8 cellular contexts compared by ENCODE assay signal in genomic region chr2:216404010-216404618, GRCh38. TPM values are rescaled to one million over a fixed set of nuclear protein-coding genes. Genes with fewer than 3 reads are reported as not detected.
DNase-seq lines count a peak whose midpoint lies in the region; ATAC-seq, FAIRE-seq and TF ChIP-seq lines count a peak whose summit lies in the region.

No MANE protein-coding gene starts in this region.

- DNase-seq in AG20443 (ENCODE audit: low spot score): peak; percentile 62
- DNase-seq in GM19239 (ENCODE audit: insufficient read length, low spot score): no peak
- DNase-seq in NCI-H2227 (lab: John Stamatoyannopoulos, UW; ENCODE audit: unreplicated experiment): peak; percentile 44
- peak; percentile 51 for DNase-seq in activated CD8-positive, alpha-beta memory T cell treated with anti-CD3 and anti-CD28 coated beads, Interleukin-2, amount 10 ng/mL, durations not matched to agents 7 days and 5 days
- DNase-seq in esophagus squamous epithelium (lab: John Stamatoyannopoulos, UW): no peak
- DNase-seq in ovary: no peak
- no peak for DNase-seq in amniotic stem cell (lab: John Stamatoyannopoulos, UW)
- no peak for DNase-seq in HPDE6-E6E7 (ENCODE audit: extremely low spot score)

- peak; percentile 66 for FAIRE-seq in GM19239 (lab: Jason Lieb, UNC)

- H3K27ac ChIP-seq in esophagus squamous epithelium (no peak overlapping the region), ovary (no peak overlapping the region)

- WGBS in esophagus squamous epithelium, 2 donors: 63 to 67% methylated on average over 4 to 5 of the region's 5 CpGs
- 55 to 69% (median 56%) methylated on average over 5 of the region's 5 CpGs for WGBS in ovary, 3 donors

- TF ChIP-seq CTCF in esophagus squamous epithelium (IDR thresholded peaks at IDR 0.05) (peak; percentile 54 to 85 (median 79)), ovary (IDR thresholded peaks at IDR 0.05) (peak in 2 of 3 donors; percentile 8 to 14)

- H3K27me3 ChIP-seq in esophagus squamous epithelium: peaks cover 0 to 21% (median 0%) of the 10 kb centered on the region in 4 donors
- H3K27me3 ChIP-seq in ovary: no peaks in the 10 kb centered on the region

- CTCF ChIA-PET in activated CD8-positive, alpha-beta memory T cell treated with anti-CD3 and anti-CD28 coated beads, Interleukin-2, amount 10 ng/mL, durations not matched to agents 7 days and 5 days (lab: Charles Lee): interaction anchor here (0.6 to 3.5 kb wide), 20 partner anchors 8 to 320 kb away, joined by 3 to 14 read pairs (median 4); partner anchors contain the start of gene SMARCAL1

- H3K9me3 ChIP-seq in esophagus squamous epithelium (no peaks in the 10 kb centered on the region), ovary (no peaks in the 10 kb centered on the region)

- no peaks in the 10 kb centered on the region for H3K9me3 Mint-ChIP-seq in activated CD8-positive, alpha-beta memory T cell treated with anti-CD3 and anti-CD28 coated beads, Interleukin-2, amount 10 ng/mL, durations not matched to agents 7 days and 5 days (ENCODE audit: low read depth)

- ATAC-seq in activated CD8-positive, alpha-beta memory T cell treated with anti-CD3 and anti-CD28 coated beads, Interleukin-2, amount 10 ng/mL, durations not matched to agents 7 days and 5 days: peak; percentile 51

- H3K36me3 ChIP-seq in esophagus squamous epithelium (no peaks in the 10 kb centered on the region), ovary (no peaks in the 10 kb centered on the region)

- TF ChIP-seq POLR2A in esophagus squamous epithelium (IDR thresholded peaks at IDR 0.05): no peak
- no peak for TF ChIP-seq POLR2A in ovary (IDR thresholded peaks at IDR 0.05)

- H3K27ac Mint-ChIP-seq in activated CD8-positive, alpha-beta memory T cell treated with anti-CD3 and anti-CD28 coated beads, Interleukin-2, amount 10 ng/mL, durations not matched to agents 7 days and 5 days: no peak overlapping the region

- intact Hi-C loops in esophagus squamous epithelium (cut with DNase I) (no loop called here), ovary (cut with DNase I) (no loop called here)

- no peaks in the 10 kb centered on the region for H3K4me1 Mint-ChIP-seq in activated CD8-positive, alpha-beta memory T cell treated with anti-CD3 and anti-CD28 coated beads, Interleukin-2, amount 10 ng/mL, durations not matched to agents 7 days and 5 days

- H3K27me3 Mint-ChIP-seq in activated CD8-positive, alpha-beta memory T cell treated with anti-CD3 and anti-CD28 coated beads, Interleukin-2, amount 10 ng/mL, durations not matched to agents 7 days and 5 days: peaks cover 30% of the 10 kb centered on the region

- no peak overlapping the region for H3K4me3 ChIP-seq in esophagus squamous epithelium
- H3K4me3 ChIP-seq in ovary: no peak overlapping the region

- H3K36me3 Mint-ChIP-seq in activated CD8-positive, alpha-beta memory T cell treated with anti-CD3 and anti-CD28 coated beads, Interleukin-2, amount 10 ng/mL, durations not matched to agents 7 days and 5 days: no peaks in the 10 kb centered on the region

- TF ChIP-seq EP300 in ovary (IDR thresholded peaks at IDR 0.05): no peak

- H3K4me1 ChIP-seq in esophagus squamous epithelium (no peaks in the 10 kb centered on the region), ovary (ENCODE audit: insufficient read depth) (no peaks in the 10 kb centered on the region)

- H3K4me3 Mint-ChIP-seq in activated CD8-positive, alpha-beta memory T cell treated with anti-CD3 and anti-CD28 coated beads, Interleukin-2, amount 10 ng/mL, durations not matched to agents 7 days and 5 days: no peak overlapping the region

RNA-seq across cellular contexts. Expression of gene SMARCAL1, which starts 8.2 kb away (rescaled TPM):
- 10 to 100 TPM; 29.6 to 30.7 TPM for total RNA-seq in activated CD8-positive, alpha-beta memory T cell treated with anti-CD3 and anti-CD28 coated beads, Interleukin-2, amount 10 ng/mL, durations not matched to agents 7 days and 5 days
- 10 to 100 TPM; 10.3 to 27.1 (median 18.1) TPM for total RNA-seq in esophagus squamous epithelium
- total RNA-seq in ovary: 10 to 100 TPM; 17.8 to 29.1 (median 20.9) TPM
- 10 to 100 TPM; 11.1 to 22.2 TPM for polyA plus RNA-seq in ovary

RNA-seq across cellular contexts. Expression of gene MARCHF4, which starts 31.8 kb away (rescaled TPM):
- total RNA-seq in activated CD8-positive, alpha-beta memory T cell treated with anti-CD3 and anti-CD28 coated beads, Interleukin-2, amount 10 ng/mL, durations not matched to agents 7 days and 5 days: not detected
- total RNA-seq in esophagus squamous epithelium (not detected), ovary (under 1 TPM in 2 of 7 donors, not detected in 5; 0.05 TPM)
- under 1 TPM; 0.01 to 0.10 TPM for polyA plus RNA-seq in ovary

Comparison
In these comparisons a context has a peak if more than half of its experiments do, and no peak if none do; other contexts are left out.
1. DNase-seq: peak in AG20443 (single experiment), NCI-H2227 (single experiment) and activated CD8-positive, alpha-beta memory T cell treated with anti-CD3 and anti-CD28 coated beads, Interleukin-2, amount 10 ng/mL, durations not matched to agents 7 days and 5 days (single experiment); none in GM19239 (single experiment), esophagus squamous epithelium (single experiment), ovary (0 of 5), amniotic stem cell (single experiment) and HPDE6-E6E7 (single experiment).